ENCODE assay signal across 19 cellular contexts in genomic region chr6:26140967-26141294, GRCh38.
"Had no signal": no experiment of that assay in that cellular context is flagged by ENCODE, and none has a peak within 500 bp of the region (broad histone marks: within the 10 kb centered on the region; RNA-seq: fewer than 3 reads in every experiment).

No MANE protein-coding gene starts in this region.

- DNase-seq: activated CD4-positive, alpha-beta T cell treated with anti-CD3 and anti-CD28 coated beads for 48 hours; activated CD8-positive, alpha-beta memory T cell treated with anti-CD3 and anti-CD28 coated beads, Interleukin-2, amount 50 U/mL, for 48 hours; activated gamma-delta T cell; activated T-cell treated with anti-CD3 and anti-CD28 coated beads, Interleukin-2, amount 50 U/mL, for 72 hours; amniotic stem cell; left lung; mucosa of descending colon; naive thymus-derived CD4-positive, alpha-beta T cell; sigmoid colon; spleen; stimulated activated CD4-positive, alpha-beta T cell treated with anti-CD3 and anti-CD28 coated beads, Interleukin-1b, Interleukin-23, amount 100 ng/mL, for 48 hours; trophoblast cell had no signal

- H3K4me1 ChIP-seq: sigmoid colon, SJCRH30 had no signal

- H3K9me3 ChIP-seq: esophagus muscularis mucosa, left lung, mucosa of descending colon, sigmoid colon, SJCRH30, spleen had no signal

- H3K27ac ChIP-seq: esophagus muscularis mucosa, left lung, sigmoid colon, SJCRH30, spleen had no signal

- FAIRE-seq: bronchial epithelial cell, colon, keratinocyte, TTC549 had no signal

- H3K36me3 ChIP-seq: SJCRH30 had no signal

- ATAC-seq: activated T-cell treated with anti-CD3 and anti-CD28 coated beads, Interleukin-2, amount 50 U/mL, for 72 hours; left lung; mucosa of descending colon; naive thymus-derived CD4-positive, alpha-beta T cell; stimulated activated effector memory CD8-positive, alpha-beta T cell treated with anti-CD3 and anti-CD28 coated beads, Interleukin-12 subunit alpha, Interleukin-12 subunit beta, amount 100 ng/mL, for 72 hours had no signal

- H3K27me3 ChIP-seq: esophagus muscularis mucosa, left lung, sigmoid colon, SJCRH30, spleen had no signal

- H3K4me3 ChIP-seq: esophagus muscularis mucosa, left lung, mucosa of descending colon, sigmoid colon, SJCRH30, spleen had no signal
